In genomic region chr17:1399679-1400512, GRCh38 we compare ENCODE assay signal across 8 cellular contexts. TPM values are rescaled to one million over a fixed set of nuclear protein-coding genes. Genes with fewer than 3 reads are reported as not detected.
DNase-seq lines count a peak whose midpoint lies in the region; ATAC-seq and TF ChIP-seq lines count a peak whose summit lies in the region.

TSS of gene YWHAE (minus strand) at chr17:1400222. CDS start at chr17:1400110, 112 bp downstream.

- peaks cover 41% of the 10 kb centered on the region for H3K36me3 Mint-ChIP-seq in nephron progenitor cell (ENCODE audit: low read depth)

- H3K27ac Mint-ChIP-seq in nephron progenitor cell = peak within 1 kb of the TSS; percentile 100
- H3K27ac Mint-ChIP-seq in stimulated activated naive CD8-positive, alpha-beta T cell treated with anti-CD3 and anti-CD28 coated beads, Interleukin-15, amount 100 ng/mL, for 72 hours = peak within 1 kb of the TSS; percentile 99 to 100

- peaks cover 20% of the 10 kb centered on the region for H3K9me3 Mint-ChIP-seq in nephron progenitor cell
- no peaks in the 10 kb centered on the region for H3K9me3 Mint-ChIP-seq in stimulated activated naive CD8-positive, alpha-beta T cell treated with anti-CD3 and anti-CD28 coated beads, Interleukin-15, amount 100 ng/mL, for 72 hours

- no peaks in the 10 kb centered on the region for H3K27me3 Mint-ChIP-seq in nephron progenitor cell (ENCODE audit: low read depth, poor library complexity)
- no peaks in the 10 kb centered on the region for H3K27me3 Mint-ChIP-seq in stimulated activated naive CD8-positive, alpha-beta T cell treated with anti-CD3 and anti-CD28 coated beads, Interleukin-15, amount 100 ng/mL, for 72 hours

- TF ChIP-seq CTCF in fibroblast of the aortic adventitia (IDR thresholded peaks at IDR 0.05; ENCODE audit: insufficient read depth, low read length) (no peak), nephron progenitor cell (IDR thresholded peaks at IDR 0.05) (no peak)

- H3K4me1 Mint-ChIP-seq in nephron progenitor cell = peaks cover 24% of the 10 kb centered on the region
- H3K4me1 Mint-ChIP-seq in stimulated activated naive CD8-positive, alpha-beta T cell treated with anti-CD3 and anti-CD28 coated beads, Interleukin-15, amount 100 ng/mL, for 72 hours = peaks cover 47% of the 10 kb centered on the region

- no peaks in the 10 kb centered on the region for H3K27me3 ChIP-seq in H7 (ENCODE audit: control insufficient read depth, insufficient read depth, low read length)

- DNase-seq in EL (peak; percentile 98), H7 (peak; percentile 99), M059J (ENCODE audit: low read depth) (peak; percentile 95), SHP77 (lab: John Stamatoyannopoulos, UW) (peak; percentile 95 to 98), fibroblast of the aortic adventitia (ENCODE audit: low read depth) (peak; percentile 90), nephron progenitor cell (peak; percentile 98)
- DNase-seq in activated effector memory CD4-positive, alpha-beta T cell treated with anti-CD3 and anti-CD28 coated beads, Interleukin-2, amount 50 U/mL, for 16 hours = peak; percentile 99
- peak; percentile 93 to 97 for DNase-seq in stimulated activated naive CD8-positive, alpha-beta T cell treated with anti-CD3 and anti-CD28 coated beads, Interleukin-15, amount 100 ng/mL, for 72 hours

- peak within 1 kb of the TSS; percentile 94 for H3K4me3 ChIP-seq in H7 (ENCODE audit: insufficient read depth, low read depth, low read length)
- H3K4me3 ChIP-seq in fibroblast of the aortic adventitia (ENCODE audit: low read depth, low read length) = peak within 1 kb of the TSS; percentile 92

- ATAC-seq in stimulated activated naive CD8-positive, alpha-beta T cell treated with anti-CD3 and anti-CD28 coated beads, Interleukin-15, amount 100 ng/mL, for 72 hours = peak; percentile 97

- H3K36me3 ChIP-seq in H7 (replicated peaks; ENCODE audit: control insufficient read depth, insufficient read depth, low read length) = no peaks in the 10 kb centered on the region

- peak within 1 kb of the TSS; percentile 99 for H3K4me3 Mint-ChIP-seq in nephron progenitor cell
- peak within 1 kb of the TSS; percentile 97 to 98 for H3K4me3 Mint-ChIP-seq in stimulated activated naive CD8-positive, alpha-beta T cell treated with anti-CD3 and anti-CD28 coated beads, Interleukin-15, amount 100 ng/mL, for 72 hours

RNA-seq across cellular contexts. Expression of gene YWHAE, which starts in this region (rescaled TPM):
- 303 and 330 TPM in 2 replicates for total RNA-seq in H7 (2014; rRNA removed; shearing (Covaris generic))
- total RNA-seq in M059J (2014; rRNA removed; shearing (Covaris generic)) = 550 and 591 TPM in 2 replicates
- total RNA-seq in fibroblast of the aortic adventitia (ENCODE audit: low replicate concordance) = 628 and 1,755 TPM in 2 replicates

Comparison
In these comparisons a context has a peak if more than half of its experiments do, and no peak if none do; other contexts are left out.
1. Peak in every context shown above with its lines: DNase-seq, ATAC-seq and H3K4me3 ChIP-seq.